1 cellular context compared by ENCODE assay signal in genomic region chr3:13372656-13373055, GRCh38.
TF ChIP-seq lines count a peak whose summit lies in the region.

No MANE protein-coding gene starts in this region.

TF ChIP-seq in H1, 55 proteins besides CTCF, POLR2A, EP300 and RAD21:
- TF ChIP-seq HDAC2 (IDR thresholded peaks at IDR 0.05; ENCODE audit: borderline replicate concordance in 1 of 2, low read depth in 2 of 2, low read length in 2 of 2): no peak
- TF ChIP-seq PHF8 (conservative IDR thresholded peaks at IDR 0.05; ENCODE audit: low read depth, low read length): no peak
- no peak for TF ChIP-seq KDM5A (IDR thresholded peaks at IDR 0.05; ENCODE audit: low read length)
- no peak for TF ChIP-seq ATF3 (IDR thresholded peaks at IDR 0.05; ENCODE audit: insufficient read depth, low read depth, low read length)
- TF ChIP-seq POU5F1 (IDR thresholded peaks at IDR 0.05; ENCODE audit: low read depth, low read length): no peak
- TF ChIP-seq EGR1 (IDR thresholded peaks at IDR 0.05; ENCODE audit: borderline replicate concordance, low read depth, low read length): no peak
- TF ChIP-seq BACH1 (IDR thresholded peaks at IDR 0.05; ENCODE audit: low read length): no peak
- TF ChIP-seq YY1 (IDR thresholded peaks at IDR 0.05; ENCODE audit: low read depth, low read length): no peak
- TF ChIP-seq ATF2 (IDR thresholded peaks at IDR 0.05; ENCODE audit: low read length): no peak
- TF ChIP-seq ASH2L (IDR thresholded peaks at IDR 0.05; ENCODE audit: low read length): no peak
TF ChIP-seq in H1: peak in this region for 0.
